33 cellular contexts compared by ENCODE assay signal in genomic region chr19:40174087-40174486, GRCh38. TPM values are rescaled to one million over a fixed set of nuclear protein-coding genes. Genes with fewer than 3 reads are reported as not detected.
"Had no signal": no experiment of that assay in that cellular context is flagged by ENCODE, and none has a peak within 500 bp of the region (broad histone marks: within the 10 kb centered on the region; RNA-seq: fewer than 3 reads in every experiment).

No MANE protein-coding gene starts in this region.

- H3K27ac ChIP-seq: adrenal gland, body of pancreas, coronary artery, esophagus squamous epithelium, gastroesophageal sphincter had no signal

- DNase-seq: activated CD4-positive, alpha-beta memory T cell treated with anti-CD3 and anti-CD28 coated beads for 36 hours; activated CD4-positive, alpha-beta T cell treated with anti-CD3 and anti-CD28 coated beads for 36 hours; activated CD4-positive, alpha-beta T cell treated with anti-CD3 and anti-CD28 coated beads, Interleukin-2, amount 10 ng/mL, durations not matched to agents 24 days and 14 days; activated CD4-positive, CD25-positive, alpha-beta regulatory T cell; activated CD4-positive, CD25-positive, alpha-beta regulatory T cell treated with anti-CD3 and anti-CD28 coated beads, Interleukin-2, amount 50 U/mL, for 72 hours; activated CD8-positive, alpha-beta memory T cell treated with anti-CD3 and anti-CD28 coated beads, Interleukin-2, amount 10 ng/mL, durations not matched to agents 7 days and 5 days; activated CD8-positive, alpha-beta memory T cell treated with anti-CD3 and anti-CD28 coated beads, Interleukin-2, amount 50 U/mL, for 4 hours; activated CD8-positive, alpha-beta T cell treated with anti-CD3 and anti-CD28 coated beads, Interleukin-2, amount 10 ng/mL, durations not matched to agents 7 days and 5 days; activated effector memory CD4-positive, alpha-beta T cell treated with anti-CD3 and anti-CD28 coated beads, Interleukin-2, amount 50 U/mL, for 16 hours; activated naive CD4-positive, alpha-beta T cell treated with anti-CD3 and anti-CD28 coated beads for 36 hours; activated naive CD8-positive, alpha-beta T cell treated with anti-CD3 and anti-CD28 coated beads for 36 hours; activated naive CD8-positive, alpha-beta T cell treated with anti-CD3 and anti-CD28 coated beads, Interleukin-2, amount 50 U/mL, for 24 hours; activated T-cell treated with anti-CD3 and anti-CD28 coated beads, Interleukin-2, amount 50 U/mL, for 1 hour; activated T-cell treated with anti-CD3 and anti-CD28 coated beads, Interleukin-2, amount 50 U/mL, for 48 hours; adrenal gland; amygdala; aorta; body of pancreas; effector memory CD4-positive, alpha-beta T cell; erythroblast; esophagus squamous epithelium; foreskin melanocyte; head of caudate nucleus; hippocampal formation; T-helper 2 cell had no signal

- H3K4me3 ChIP-seq: adrenal gland, body of pancreas, coronary artery, esophagus squamous epithelium, gastroesophageal sphincter had no signal

- ATAC-seq: activated CD4-positive, alpha-beta T cell treated with anti-CD3 and anti-CD28 coated beads for 36 hours; activated CD8-positive, alpha-beta memory T cell treated with anti-CD3 and anti-CD28 coated beads, Interleukin-2, amount 10 ng/mL, durations not matched to agents 7 days and 5 days; activated CD8-positive, alpha-beta T cell treated with anti-CD3 and anti-CD28 coated beads, Interleukin-2, amount 10 ng/mL, durations not matched to agents 7 days and 5 days; activated naive CD8-positive, alpha-beta T cell treated with anti-CD3 and anti-CD28 coated beads, Interleukin-2, amount 50 U/mL, for 24 hours; body of pancreas; gastroesophageal sphincter had no signal

RNA-seq across cellular contexts. Expression of gene TTC9B, which starts 44.1 kb away (rescaled TPM):
- total RNA-seq: activated CD4-positive, alpha-beta memory T cell treated with anti-CD3 and anti-CD28 coated beads for 36 hours; activated CD4-positive, alpha-beta T cell treated with anti-CD3 and anti-CD28 coated beads for 36 hours; activated CD4-positive, alpha-beta T cell treated with anti-CD3 and anti-CD28 coated beads, Interleukin-2, amount 10 ng/mL, durations not matched to agents 24 days and 14 days; activated CD8-positive, alpha-beta memory T cell treated with anti-CD3 and anti-CD28 coated beads for 36 hours; activated CD8-positive, alpha-beta memory T cell treated with anti-CD3 and anti-CD28 coated beads, Interleukin-2, amount 10 ng/mL, durations not matched to agents 7 days and 5 days; activated CD8-positive, alpha-beta T cell treated with anti-CD3 and anti-CD28 coated beads, Interleukin-2, amount 10 ng/mL, durations not matched to agents 7 days and 5 days; activated naive CD4-positive, alpha-beta T cell treated with anti-CD3 and anti-CD28 coated beads for 36 hours; activated naive CD8-positive, alpha-beta T cell treated with anti-CD3 and anti-CD28 coated beads for 36 hours; activated T-helper 1 cell treated with anti-CD3 and anti-CD28 coated beads, Interleukin-12 subunit alpha, Interleukin-12 subunit beta, Interleukin-2, Interleukin-4 antibody, amounts not matched to agents 30 ng/mL and 10 ng/mL and 1 ng/mL, durations not matched to agents 14 hours and 24 hours and 36 hours; activated T-helper 2 cell treated with anti-CD3 and anti-CD28 coated beads, Interferon-gamma antibody, Interleukin-2, Interleukin-4, amounts not matched to agents 10 μg/mL and 5 μg/mL and 100 μg/mL, durations not matched to agents 14 hours and 24 hours and 36 hours; aorta; body of pancreas; cardiac septum; dermis microvascular lymphatic vessel endothelial cell; esophagus squamous epithelium; gastroesophageal sphincter; T-helper 1 cell treated with Interleukin-12 subunit alpha and Interleukin-12 subunit beta and Interleukin-4 antibody, amounts not matched to agents 30 ng/mL and 1 ng/mL, for 36 hours had no signal

RNA-seq across cellular contexts. Expression of gene CCNP, which starts 52.4 kb away (rescaled TPM):
- total RNA-seq: activated CD4-positive, alpha-beta memory T cell treated with anti-CD3 and anti-CD28 coated beads for 36 hours; activated CD8-positive, alpha-beta memory T cell treated with anti-CD3 and anti-CD28 coated beads for 36 hours; activated naive CD4-positive, alpha-beta T cell treated with anti-CD3 and anti-CD28 coated beads for 36 hours; activated naive CD8-positive, alpha-beta T cell treated with anti-CD3 and anti-CD28 coated beads for 36 hours; activated T-helper 1 cell treated with anti-CD3 and anti-CD28 coated beads, Interleukin-12 subunit alpha, Interleukin-12 subunit beta, Interleukin-2, Interleukin-4 antibody, amounts not matched to agents 30 ng/mL and 10 ng/mL and 1 ng/mL, durations not matched to agents 14 hours and 24 hours and 36 hours; body of pancreas; dermis microvascular lymphatic vessel endothelial cell; esophagus squamous epithelium had no signal
